ENCODE assay signal across 13 cellular contexts in the genomic region with DNA sequence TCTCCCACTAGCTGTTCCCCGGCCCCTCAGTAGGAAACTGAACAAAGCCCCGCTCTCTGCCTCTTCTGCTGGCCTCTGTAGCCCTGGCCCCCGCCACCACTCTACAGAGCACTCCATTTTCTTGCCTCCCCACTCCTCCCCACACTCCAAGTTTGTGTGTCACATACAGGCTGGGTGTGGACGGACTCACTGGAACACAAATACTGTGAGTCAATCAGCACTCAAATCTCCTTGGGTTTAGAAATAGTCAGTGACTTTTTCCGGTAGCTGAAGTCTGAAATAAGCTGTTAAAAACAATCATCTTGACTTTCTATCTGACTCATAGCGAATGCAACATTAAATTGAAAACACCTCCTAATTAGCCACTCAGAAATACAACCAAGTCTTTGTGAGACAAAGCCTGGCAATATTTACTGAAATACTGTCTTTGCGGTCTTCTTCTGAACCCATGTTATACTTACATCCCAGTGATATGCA.
A peak's percentile ranks its signal among the peaks of the same experiment; 100 is the strongest.
DNase-seq lines count a peak whose midpoint lies in the region; ATAC-seq and TF ChIP-seq lines count a peak whose summit lies in the region.
"Had no signal": no experiment of that assay in that cellular context is flagged by ENCODE, and none has a peak within 500 bp of the region (broad histone marks: within the 10 kb centered on the region; RNA-seq: fewer than 3 reads in every experiment).

No MANE protein-coding gene starts in this region.

- intact Hi-C loops in spleen (cut with DNase I; ENCODE audit: low total_unique reads) = no loop called here

- no peak for TF ChIP-seq POLR2A in tibial nerve (IDR thresholded peaks at IDR 0.05)
- no peak for TF ChIP-seq POLR2A in spleen (IDR thresholded peaks at IDR 0.05)

- H3K9me3 ChIP-seq in tibial nerve (no peaks in the 10 kb centered on the region), spleen (no peaks in the 10 kb centered on the region)

- peak in 1 of 2 donors; percentile 17 for TF ChIP-seq EP300 in tibial nerve (IDR thresholded peaks at IDR 0.05)

- TF ChIP-seq CTCF in astrocyte of the spinal cord (IDR thresholded peaks at IDR 0.05; ENCODE audit: low read depth, low read length) (no peak), kidney epithelial cell (IDR thresholded peaks at IDR 0.05; ENCODE audit: insufficient read depth, low read length, poor library complexity, severe bottlenecking) (no peak), tibial nerve (IDR thresholded peaks at IDR 0.05) (no peak), spleen (IDR thresholded peaks at IDR 0.05 in 8 of 11, conservative IDR thresholded peaks at IDR 0.05 in 3 of 11) (no peak)

- H3K27me3 ChIP-seq in kidney epithelial cell (ENCODE audit: control insufficient read depth, insufficient read depth, low read length) (no peaks in the 10 kb centered on the region), tibial nerve (no peaks in the 10 kb centered on the region), spleen (replicated peaks in 1 of 7) (no peaks in the 10 kb centered on the region)

- H3K27ac ChIP-seq in tibial nerve = peak overlapping the region in 3 of 4 donors; percentile 10 to 92 (median 84)
- peak overlapping the region in 2 of 8 donors; percentile 15 to 50 for H3K27ac ChIP-seq in spleen
- H3K27ac ChIP-seq: KMS-11 had no signal

- in situ Hi-C loops in astrocyte of the spinal cord (cut with HindIII; ENCODE audit: low sequenced_read_pairs) = loop anchor here (25.0 kb wide), 1 partner anchor 436 kb away; no protein-coding TSS in a partner anchor

- WGBS in tibial nerve, 2 donors = 75 to 79% methylated on average over 7 of the region's 7 CpGs
- 82 to 92% (median 86%) methylated on average over 7 of the region's 7 CpGs for WGBS in spleen, 5 donors

- ATAC-seq in activated CD4-positive, CD25-positive, alpha-beta regulatory T cell treated with anti-CD3 and anti-CD28 coated beads, Interleukin-2, amount 50 U/mL, for 24 hours = peak; percentile 60 to 76
- no peak for ATAC-seq in HG02623 (IDR thresholded peaks at IDR 0.05; ENCODE audit: unreplicated experiment)

- peaks cover 0 to 57% (median 25%) of the 10 kb centered on the region in 4 donors for H3K4me1 ChIP-seq in tibial nerve
- peaks cover 0 to 31% (median 7%) of the 10 kb centered on the region in 6 donors for H3K4me1 ChIP-seq in spleen

- H3K4me3 ChIP-seq in astrocyte of the spinal cord (ENCODE audit: low read depth, low read length) = no peak overlapping the region
- H3K4me3 ChIP-seq in kidney epithelial cell (ENCODE audit: low read depth, low read length) = no peak overlapping the region
- no peak overlapping the region for H3K4me3 ChIP-seq in tibial nerve
- no peak overlapping the region for H3K4me3 ChIP-seq in spleen

- H3K36me3 ChIP-seq in kidney epithelial cell (ENCODE audit: control insufficient read depth, insufficient read depth, low read length) (no peaks in the 10 kb centered on the region), tibial nerve (no peaks in the 10 kb centered on the region), spleen (no peaks in the 10 kb centered on the region)

- no peak for DNase-seq in activated CD4-positive, CD25-positive, alpha-beta regulatory T cell treated with anti-CD3 and anti-CD28 coated beads, Interleukin-2, amount 50 U/mL, for 72 hours
- DNase-seq in astrocyte of the spinal cord (ENCODE audit: low read depth, low spot score) (peak; percentile 78), kidney epithelial cell (ENCODE audit: low read depth) (peak; percentile 65), tibial nerve (ENCODE audit: low spot score in 2 of 2) (no peak), NCI-H2227 treated with DMSO at 0.1 percent for 48 hours (lab: John Stamatoyannopoulos, UW) (no peak), spleen (no peak)
- DNase-seq: 8988T; activated T-cell treated with anti-CD3 and anti-CD28 coated beads, Interleukin-2, amount 50 U/mL, for 24 hours; retina; SHP77 treated with DMSO at 0.1 percent for 48 hours had no signal

Comparison
In these comparisons a context has a peak if more than half of its experiments do, and no peak if none do; other contexts are left out.
1. DNase-seq: peak in astrocyte of the spinal cord (single experiment) and kidney epithelial cell (single experiment); none in activated CD4-positive, CD25-positive, alpha-beta regulatory T cell treated with anti-CD3 and anti-CD28 coated beads, Interleukin-2, amount 50 U/mL, for 72 hours (single experiment), tibial nerve (0 of 2), NCI-H2227 treated with DMSO at 0.1 percent for 48 hours (single experiment) and spleen (single experiment).